In genomic region chr11:123581651-123582399, GRCh38 we compare ENCODE assay signal across 1 cellular context.
TF ChIP-seq lines count a peak whose summit lies in the region.

No MANE protein-coding gene starts in this region.

TF ChIP-seq in H1, 55 proteins besides CTCF, POLR2A, EP300 and RAD21 (continued from another document):
- TF ChIP-seq BCL11A (IDR thresholded peaks at IDR 0.05; ENCODE audit: low read depth in 2 of 2, low read length in 2 of 2) (no peak), SAP30 (IDR thresholded peaks at IDR 0.05; ENCODE audit: insufficient read depth, insufficient replicate concordance, low read length) (no peak), BRCA1 (IDR thresholded peaks at IDR 0.05; ENCODE audit: low read depth, low read length) (no peak), RFX5 (IDR thresholded peaks at IDR 0.05; ENCODE audit: borderline replicate concordance, low read depth, low read length) (no peak), HDAC2 (IDR thresholded peaks at IDR 0.05; ENCODE audit: borderline replicate concordance in 1 of 2, low read depth in 2 of 2, low read length in 2 of 2) (no peak), GTF2F1 (IDR thresholded peaks at IDR 0.05; ENCODE audit: borderline replicate concordance, low read depth, low read length) (no peak), CEBPB (IDR thresholded peaks at IDR 0.05; ENCODE audit: low read depth, low read length) (no peak), POU5F1 (IDR thresholded peaks at IDR 0.05; ENCODE audit: low read depth, low read length) (no peak)
